In the genomic region with DNA sequence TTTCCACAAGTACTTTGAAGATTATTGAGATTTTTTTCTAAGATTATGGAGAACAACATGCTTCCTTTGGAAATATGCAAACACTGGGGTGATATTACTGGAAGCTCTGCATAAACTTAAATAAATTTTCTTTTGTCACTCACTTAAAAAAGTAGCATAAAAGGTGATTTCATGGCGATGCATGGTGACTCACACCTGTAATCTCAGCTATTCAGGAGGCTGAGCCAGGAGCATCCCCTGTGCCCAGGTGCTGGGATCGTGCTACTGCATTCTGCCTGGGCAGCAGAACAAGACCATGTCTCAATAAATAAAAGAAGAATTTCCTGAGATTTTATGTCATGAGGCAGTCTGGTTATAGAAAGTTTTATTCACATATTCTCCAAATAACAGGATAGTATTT, we compare ENCODE assay signal across 2 cellular contexts.
TF ChIP-seq lines count a peak whose summit lies in the region.

No MANE protein-coding gene starts in this region.

TF ChIP-seq in A549, 52 proteins besides CTCF, POLR2A, EP300 and RAD21 (continued from another document):
- no peak for TF ChIP-seq HDAC2 (IDR thresholded peaks at IDR 0.05)
- no peak for TF ChIP-seq FOXS1 (CRISPR knock-in tag; IDR thresholded peaks at IDR 0.05)
- no peak for TF ChIP-seq NFE2L2 (conservative IDR thresholded peaks at IDR 0.05; ENCODE audit: low read length)
- TF ChIP-seq ESRRA (IDR thresholded peaks at IDR 0.05; ENCODE audit: borderline replicate concordance, low read length) = no peak
- TF ChIP-seq ZC3H11A (IDR thresholded peaks at IDR 0.05) = no peak
- TF ChIP-seq FOSB (CRISPR knock-in tag; IDR thresholded peaks at IDR 0.05) = no peak
- TF ChIP-seq JUN (IDR thresholded peaks at IDR 0.05) = no peak
- no peak for TF ChIP-seq PHF8 (IDR thresholded peaks at IDR 0.05; ENCODE audit: borderline replicate concordance, low read depth)
- no peak for TF ChIP-seq RARB (CRISPR knock-in tag; IDR thresholded peaks at IDR 0.05)
- no peak for TF ChIP-seq MYC (IDR thresholded peaks at IDR 0.05; ENCODE audit: borderline replicate concordance, low read length)
TF ChIP-seq in A549: peak in this region for 0.

TF ChIP-seq in GM23338, 12 proteins besides CTCF, POLR2A, EP300 and RAD21 (continued from another document):
- TF ChIP-seq, protein P1, sequence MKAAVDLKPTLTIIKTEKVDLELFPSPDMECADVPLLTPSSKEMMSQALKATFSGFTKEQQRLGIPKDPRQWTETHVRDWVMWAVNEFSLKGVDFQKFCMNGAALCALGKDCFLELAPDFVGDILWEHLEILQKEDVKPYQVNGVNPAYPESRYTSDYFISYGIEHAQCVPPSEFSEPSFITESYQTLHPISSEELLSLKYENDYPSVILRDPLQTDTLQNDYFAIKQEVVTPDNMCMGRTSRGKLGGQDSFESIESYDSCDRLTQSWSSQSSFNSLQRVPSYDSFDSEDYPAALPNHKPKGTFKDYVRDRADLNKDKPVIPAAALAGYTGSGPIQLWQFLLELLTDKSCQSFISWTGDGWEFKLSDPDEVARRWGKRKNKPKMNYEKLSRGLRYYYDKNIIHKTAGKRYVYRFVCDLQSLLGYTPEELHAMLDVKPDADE (IDR thresholded peaks at IDR 0.05) = no peak
- TF ChIP-seq, protein P2, sequence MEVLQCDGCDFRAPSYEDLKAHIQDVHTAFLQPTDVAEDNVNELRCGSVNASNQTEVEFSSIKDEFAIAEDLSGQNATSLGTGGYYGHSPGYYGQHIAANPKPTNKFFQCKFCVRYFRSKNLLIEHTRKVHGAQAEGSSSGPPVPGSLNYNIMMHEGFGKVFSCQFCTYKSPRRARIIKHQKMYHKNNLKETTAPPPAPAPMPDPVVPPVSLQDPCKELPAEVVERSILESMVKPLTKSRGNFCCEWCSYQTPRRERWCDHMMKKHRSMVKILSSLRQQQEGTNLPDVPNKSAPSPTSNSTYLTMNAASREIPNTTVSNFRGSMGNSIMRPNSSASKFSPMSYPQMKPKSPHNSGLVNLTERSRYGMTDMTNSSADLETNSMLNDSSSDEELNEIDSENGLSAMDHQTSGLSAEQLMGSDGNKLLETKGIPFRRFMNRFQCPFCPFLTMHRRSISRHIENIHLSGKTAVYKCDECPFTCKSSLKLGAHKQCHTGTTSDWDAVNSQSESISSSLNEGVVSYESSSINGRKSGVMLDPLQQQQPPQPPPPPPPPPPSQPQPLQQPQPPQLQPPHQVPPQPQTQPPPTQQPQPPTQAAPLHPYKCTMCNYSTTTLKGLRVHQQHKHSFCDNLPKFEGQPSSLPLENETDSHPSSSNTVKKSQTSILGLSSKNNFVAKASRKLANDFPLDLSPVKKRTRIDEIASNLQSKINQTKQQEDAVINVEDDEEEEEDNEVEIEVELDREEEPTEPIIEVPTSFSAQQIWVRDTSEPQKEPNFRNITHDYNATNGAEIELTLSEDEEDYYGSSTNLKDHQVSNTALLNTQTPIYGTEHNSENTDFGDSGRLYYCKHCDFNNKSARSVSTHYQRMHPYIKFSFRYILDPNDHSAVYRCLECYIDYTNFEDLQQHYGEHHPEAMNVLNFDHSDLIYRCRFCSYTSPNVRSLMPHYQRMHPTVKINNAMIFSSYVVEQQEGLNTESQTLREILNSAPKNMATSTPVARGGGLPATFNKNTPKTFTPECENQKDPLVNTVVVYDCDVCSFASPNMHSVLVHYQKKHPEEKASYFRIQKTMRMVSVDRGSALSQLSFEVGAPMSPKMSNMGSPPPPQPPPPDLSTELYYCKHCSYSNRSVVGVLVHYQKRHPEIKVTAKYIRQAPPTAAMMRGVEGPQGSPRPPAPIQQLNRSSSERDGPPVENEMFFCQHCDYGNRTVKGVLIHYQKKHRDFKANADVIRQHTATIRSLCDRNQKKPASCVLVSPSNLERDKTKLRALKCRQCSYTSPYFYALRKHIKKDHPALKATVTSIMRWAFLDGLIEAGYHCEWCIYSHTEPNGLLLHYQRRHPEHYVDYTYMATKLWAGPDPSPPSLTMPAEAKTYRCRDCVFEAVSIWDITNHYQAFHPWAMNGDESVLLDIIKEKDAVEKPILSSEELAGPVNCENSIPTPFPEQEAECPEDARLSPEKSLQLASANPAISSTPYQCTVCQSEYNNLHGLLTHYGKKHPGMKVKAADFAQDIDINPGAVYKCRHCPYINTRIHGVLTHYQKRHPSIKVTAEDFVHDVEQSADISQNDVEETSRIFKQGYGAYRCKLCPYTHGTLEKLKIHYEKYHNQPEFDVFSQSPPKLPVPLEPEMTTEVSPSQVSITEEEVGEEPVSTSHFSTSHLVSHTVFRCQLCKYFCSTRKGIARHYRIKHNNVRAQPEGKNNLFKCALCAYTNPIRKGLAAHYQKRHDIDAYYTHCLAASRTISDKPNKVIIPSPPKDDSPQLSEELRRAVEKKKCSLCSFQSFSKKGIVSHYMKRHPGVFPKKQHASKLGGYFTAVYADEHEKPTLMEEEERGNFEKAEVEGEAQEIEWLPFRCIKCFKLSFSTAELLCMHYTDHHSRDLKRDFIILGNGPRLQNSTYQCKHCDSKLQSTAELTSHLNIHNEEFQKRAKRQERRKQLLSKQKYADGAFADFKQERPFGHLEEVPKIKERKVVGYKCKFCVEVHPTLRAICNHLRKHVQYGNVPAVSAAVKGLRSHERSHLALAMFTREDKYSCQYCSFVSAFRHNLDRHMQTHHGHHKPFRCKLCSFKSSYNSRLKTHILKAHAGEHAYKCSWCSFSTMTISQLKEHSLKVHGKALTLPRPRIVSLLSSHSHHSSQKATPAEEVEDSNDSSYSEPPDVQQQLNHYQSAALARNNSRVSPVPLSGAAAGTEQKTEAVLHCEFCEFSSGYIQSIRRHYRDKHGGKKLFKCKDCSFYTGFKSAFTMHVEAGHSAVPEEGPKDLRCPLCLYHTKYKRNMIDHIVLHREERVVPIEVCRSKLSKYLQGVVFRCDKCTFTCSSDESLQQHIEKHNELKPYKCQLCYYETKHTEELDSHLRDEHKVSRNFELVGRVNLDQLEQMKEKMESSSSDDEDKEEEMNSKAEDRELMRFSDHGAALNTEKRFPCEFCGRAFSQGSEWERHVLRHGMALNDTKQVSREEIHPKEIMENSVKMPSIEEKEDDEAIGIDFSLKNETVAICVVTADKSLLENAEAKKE (CRISPR knock-in tag; IDR thresholded peaks at IDR 0.05) = no peak
- TF ChIP-seq ZNF114 (CRISPR knock-in tag; IDR thresholded peaks at IDR 0.05) (no peak), EZH2phosphoT487 (IDR thresholded peaks at IDR 0.05; ENCODE audit: unreplicated experiment) (no peak)
TF ChIP-seq in GM23338: peak in this region for 0.
